13 cellular contexts compared by ENCODE assay signal in genomic region chr14:92653162-92653651, GRCh38.
DNase-seq lines count a peak whose midpoint lies in the region; FAIRE-seq and TF ChIP-seq lines count a peak whose summit lies in the region.
"Had no signal": no experiment of that assay in that cellular context is flagged by ENCODE, and none has a peak within 500 bp of the region (broad histone marks: within the 10 kb centered on the region; RNA-seq: fewer than 3 reads in every experiment).

No MANE protein-coding gene starts in this region.

- H3K79me1 ChIP-seq in neuronal stem cell (ENCODE audit: low read depth, low read length), result peaks cover 2% of the 10 kb centered on the region

- peak overlapping the region in 8 of 10 experiments; percentile 53 to 97 (median 82); a peak in 16 of 20 replicates for H3K4me3 ChIP-seq in BLaER1 treated with 17β-estradiol and CSF1 and Interleukin-3, amounts not matched to agents 10 nM and 100 nM
- H3K4me3 ChIP-seq in neuronal stem cell (ENCODE audit: low read length in 2 of 2) (no peak overlapping the region), kidney (ENCODE audit: low read length in 2 of 2) (no peak overlapping the region), lower leg skin (ENCODE audit: low read depth, poor library complexity, severe bottlenecking) (no peak overlapping the region)

- no peak for FAIRE-seq in kidney (lab: Jason Lieb, UNC)
- FAIRE-seq: RCC 7860, small intestine had no signal

- H2AFZ ChIP-seq in neuronal stem cell (ENCODE audit: low read length), result no peak overlapping the region

- no peak overlapping the region for H3K4ac ChIP-seq in neuronal stem cell (ENCODE audit: low read length)

- peak overlapping the region; percentile 73 to 100 (median 96) for H3K4me2 ChIP-seq in BLaER1 treated with 17β-estradiol and CSF1 and Interleukin-3, amounts not matched to agents 10 nM and 100 nM
- H3K4me2 ChIP-seq in neuronal stem cell (ENCODE audit: insufficient read depth, low read length, poor library complexity, severe bottlenecking), result no peak overlapping the region

- peak overlapping the region in 10 of 11 experiments; percentile 73 to 94 (median 88); a peak in 18 of 22 replicates for H3K9ac ChIP-seq in BLaER1 treated with 17β-estradiol and CSF1 and Interleukin-3, amounts not matched to agents 10 nM and 100 nM
- H3K9ac ChIP-seq in neuronal stem cell (ENCODE audit: low read depth, low read length, poor library complexity) (no peak overlapping the region), kidney (ENCODE audit: low read length in 2 of 2) (no peak overlapping the region)

- peaks cover 0 to 57% (median 7%) of the 10 kb centered on the region in 11 experiments; a peak in 9 of 22 replicates for H4K20me1 ChIP-seq in BLaER1 treated with 17β-estradiol and CSF1 and Interleukin-3, amounts not matched to agents 10 nM and 100 nM

- H4K8ac ChIP-seq in neuronal stem cell (ENCODE audit: low read depth, low read length), result no peak overlapping the region

- peak overlapping the region; percentile 97 for H3K4me3 Mint-ChIP-seq in activated naive CD4-positive, alpha-beta T cell treated with anti-CD3 and anti-CD28 coated beads, Interleukin-2, amount 50 U/mL, for 24 hours

- H4K91ac ChIP-seq in neuronal stem cell (ENCODE audit: low read depth, low read length, poor library complexity), result no peak overlapping the region

- peaks cover 80% of the 10 kb centered on the region for H3K4me1 Mint-ChIP-seq in activated naive CD4-positive, alpha-beta T cell treated with anti-CD3 and anti-CD28 coated beads, Interleukin-2, amount 50 U/mL, for 24 hours

- H3K18ac ChIP-seq in neuronal stem cell (ENCODE audit: low read length), result peak overlapping the region; percentile 45

- H3K23ac ChIP-seq in neuronal stem cell (ENCODE audit: low read depth, low read length, poor library complexity), result no peak overlapping the region

- H3K9me3 ChIP-seq in BLaER1 treated with 17β-estradiol and CSF1 and Interleukin-3, amounts not matched to agents 10 nM and 100 nM (replicated peaks in 1 of 11), result no peaks in the 10 kb centered on the region
- H3K9me3 ChIP-seq in neuronal stem cell (replicated peaks in 1 of 2; ENCODE audit: control insufficient read depth in 2 of 2, insufficient read depth in 1 of 2, low read depth in 1 of 2, low read length in 2 of 2) (peaks cover 0 to 2% of the 10 kb centered on the region in 2 donors), kidney (ENCODE audit: control insufficient read depth in 1 of 2, low read length in 2 of 2) (no peaks in the 10 kb centered on the region)

- intact Hi-C loops in kidney (cut with DNase I) (no loop called here), lower leg skin (cut with DNase I; ENCODE audit: low total_unique reads) (no loop called here)

- DNase-seq in neuronal stem cell (ENCODE audit: low spot score), result no peak
- DNase-seq in NCI-H2081 (lab: John Stamatoyannopoulos, UW), result no peak
- no peak for DNase-seq in inferior parietal cortex (ENCODE audit: extremely low spot score)
- no peak for DNase-seq in kidney
- DNase-seq in lower leg skin (ENCODE audit: low spot score in 2 of 2), result no peak
- DNase-seq: brain microvascular endothelial cell, left cardiac atrium, NCI-H1436 treated with DMSO at 0.1 percent for 48 hours, small intestine had no signal

- H3K27me3 Mint-ChIP-seq in activated naive CD4-positive, alpha-beta T cell treated with anti-CD3 and anti-CD28 coated beads, Interleukin-2, amount 50 U/mL, for 24 hours, result no peaks in the 10 kb centered on the region

- H3K27me3 ChIP-seq in BLaER1 treated with 17β-estradiol and CSF1 and Interleukin-3, amounts not matched to agents 10 nM and 100 nM, result peaks cover 0 to 24% (median 11%) of the 10 kb centered on the region in 11 experiments; a peak in 14 of 22 replicates
- H3K27me3 ChIP-seq in neuronal stem cell (ENCODE audit: control insufficient read depth in 3 of 3, insufficient read depth in 3 of 3, low read depth in 1 of 3, low read length in 3 of 3), result peaks cover 0 to 1% (median 0%) of the 10 kb centered on the region in 3 experiments
- H3K27me3 ChIP-seq: brain microvascular endothelial cell had no signal

- TF ChIP-seq CTCF in kidney (IDR thresholded peaks at IDR 0.05; ENCODE audit: borderline replicate concordance, extremely low read depth, insufficient read depth) (no peak), lower leg skin (IDR thresholded peaks at IDR 0.05) (no peak)

- H3K9me3 Mint-ChIP-seq in activated naive CD4-positive, alpha-beta T cell treated with anti-CD3 and anti-CD28 coated beads, Interleukin-2, amount 50 U/mL, for 24 hours, result no peaks in the 10 kb centered on the region

- H2BK12ac ChIP-seq in neuronal stem cell (ENCODE audit: low read length), result no peak overlapping the region

- H2AK5ac ChIP-seq in neuronal stem cell (ENCODE audit: low read depth, low read length), result no peak overlapping the region

- WGBS in neuronal stem cell (ENCODE audit: extremely low coverage in 2 of 2, insufficient read length in 2 of 2, insufficient replicate concordance in 1 of 2), 2 donors, result no CpG with 5 or more reads among the region's 11 CpGs
- 85 to 92% methylated on average over 11 of the region's 11 CpGs for WGBS in lower leg skin, 2 donors

- peaks cover 0 to 46% (median 11%) of the 10 kb centered on the region in 11 experiments; a peak in 13 of 22 replicates for H3K36me3 ChIP-seq in BLaER1 treated with 17β-estradiol and CSF1 and Interleukin-3, amounts not matched to agents 10 nM and 100 nM
- H3K36me3 ChIP-seq in neuronal stem cell (replicated peaks in 1 of 2; ENCODE audit: control insufficient read depth in 2 of 2, insufficient read depth in 2 of 2, low read length in 2 of 2), result peaks cover 0 to 4% of the 10 kb centered on the region in 2 donors
- H3K36me3 ChIP-seq in kidney (ENCODE audit: control insufficient read depth in 1 of 2, insufficient read depth in 2 of 2, low read length in 2 of 2), result no peaks in the 10 kb centered on the region

- H3K4me1 ChIP-seq in BLaER1 treated with 17β-estradiol and CSF1 and Interleukin-3, amounts not matched to agents 10 nM and 100 nM, result peaks cover 55 to 94% (median 74%) of the 10 kb centered on the region in 10 experiments
- H3K4me1 ChIP-seq in neuronal stem cell (ENCODE audit: control insufficient read depth in 2 of 2, insufficient read depth in 1 of 2, low read depth in 1 of 2, low read length in 2 of 2), result no peaks in the 10 kb centered on the region
- H3K4me1 ChIP-seq in kidney (ENCODE audit: control insufficient read depth in 1 of 2, insufficient read depth in 1 of 2, low read depth in 1 of 2, low read length in 2 of 2), result no peaks in the 10 kb centered on the region

- no peak overlapping the region for H2BK5ac ChIP-seq in neuronal stem cell (ENCODE audit: low read length)

- no peak overlapping the region for H3K14ac ChIP-seq in neuronal stem cell (ENCODE audit: low read length)

- TF ChIP-seq POLR2A in GM15510 (IDR thresholded peaks at IDR 0.05; ENCODE audit: borderline replicate concordance, extremely low read depth, insufficient read length), result peak; percentile 15
- TF ChIP-seq POLR2A in lower leg skin (IDR thresholded peaks at IDR 0.05), result no peak

- no peak overlapping the region for H2BK120ac ChIP-seq in neuronal stem cell (ENCODE audit: low read depth, low read length)

- H3K27ac ChIP-seq in BLaER1 treated with 17β-estradiol and CSF1 and Interleukin-3, amounts not matched to agents 10 nM and 100 nM, result peak overlapping the region in 10 of 11 experiments; percentile 82 to 99 (median 94); a peak in 19 of 22 replicates
- H3K27ac ChIP-seq in neuronal stem cell (replicated peaks; ENCODE audit: low read length) (no peak overlapping the region), kidney (ENCODE audit: low read depth in 2 of 2, low read length in 2 of 2) (no peak overlapping the region)
- H3K27ac ChIP-seq: brain microvascular endothelial cell had no signal

- H2BK15ac ChIP-seq in neuronal stem cell (ENCODE audit: low read length), result no peak overlapping the region

- H3K36me3 Mint-ChIP-seq in activated naive CD4-positive, alpha-beta T cell treated with anti-CD3 and anti-CD28 coated beads, Interleukin-2, amount 50 U/mL, for 24 hours, result peaks cover 3% of the 10 kb centered on the region

- H3K27ac Mint-ChIP-seq in activated naive CD4-positive, alpha-beta T cell treated with anti-CD3 and anti-CD28 coated beads, Interleukin-2, amount 50 U/mL, for 24 hours, result peak overlapping the region; percentile 95

Comparison
In these comparisons a context has a peak if more than half of its experiments do, and no peak if none do; other contexts are left out.
1. H3K27ac ChIP-seq: peak in BLaER1 treated with 17β-estradiol and CSF1 and Interleukin-3, amounts not matched to agents 10 nM and 100 nM (10 of 11); none in neuronal stem cell (single experiment) and kidney (0 of 2).
2. H3K4me3 ChIP-seq: peak in BLaER1 treated with 17β-estradiol and CSF1 and Interleukin-3, amounts not matched to agents 10 nM and 100 nM (8 of 10); none in neuronal stem cell (0 of 2), kidney (0 of 2) and lower leg skin (single experiment).
3. H3K9ac ChIP-seq: peak in BLaER1 treated with 17β-estradiol and CSF1 and Interleukin-3, amounts not matched to agents 10 nM and 100 nM (10 of 11); none in neuronal stem cell (single experiment) and kidney (0 of 2).